9 cellular contexts compared by ENCODE assay signal in the genomic region with DNA sequence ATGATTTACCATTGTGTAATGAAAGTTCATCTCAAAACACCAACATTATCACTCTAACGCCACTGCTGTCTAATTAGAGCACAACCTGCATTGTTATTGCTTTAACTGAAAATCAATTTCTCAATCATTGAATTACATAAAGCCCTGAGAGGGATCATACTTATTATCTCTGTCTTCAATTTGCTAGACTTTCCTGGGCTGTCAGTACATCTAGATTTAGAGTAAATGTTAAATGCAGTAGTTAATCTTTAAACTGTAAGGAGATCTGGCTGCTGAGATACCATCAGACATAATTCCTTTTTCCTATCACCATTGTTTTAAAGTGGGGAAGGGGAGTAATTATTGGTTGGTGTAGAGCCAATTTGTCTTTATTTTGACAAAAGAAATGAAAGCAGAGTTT.
"Had no signal": no experiment of that assay in that cellular context is flagged by ENCODE, and none has a peak within 500 bp of the region (broad histone marks: within the 10 kb centered on the region; RNA-seq: fewer than 3 reads in every experiment).

No MANE protein-coding gene starts in this region.

- H3K9ac ChIP-seq: GM23248 had no signal

- H3K4me1 ChIP-seq: HAP-1 had no signal

- H3K9me3 ChIP-seq: HAP-1 had no signal

- H3K4me3 ChIP-seq: GM23248, HAP-1, K562 had no signal

- H2AFZ ChIP-seq: GM23248 had no signal

- DNase-seq: GM23248, GOT3, H7, HFFc6, IMR-90 had no signal

- H3K36me3 ChIP-seq: HAP-1 had no signal

- H3K27ac ChIP-seq: GM23248, HL-60 had no signal

- ATAC-seq: HCT116, K562 had no signal
